In the genomic region with DNA sequence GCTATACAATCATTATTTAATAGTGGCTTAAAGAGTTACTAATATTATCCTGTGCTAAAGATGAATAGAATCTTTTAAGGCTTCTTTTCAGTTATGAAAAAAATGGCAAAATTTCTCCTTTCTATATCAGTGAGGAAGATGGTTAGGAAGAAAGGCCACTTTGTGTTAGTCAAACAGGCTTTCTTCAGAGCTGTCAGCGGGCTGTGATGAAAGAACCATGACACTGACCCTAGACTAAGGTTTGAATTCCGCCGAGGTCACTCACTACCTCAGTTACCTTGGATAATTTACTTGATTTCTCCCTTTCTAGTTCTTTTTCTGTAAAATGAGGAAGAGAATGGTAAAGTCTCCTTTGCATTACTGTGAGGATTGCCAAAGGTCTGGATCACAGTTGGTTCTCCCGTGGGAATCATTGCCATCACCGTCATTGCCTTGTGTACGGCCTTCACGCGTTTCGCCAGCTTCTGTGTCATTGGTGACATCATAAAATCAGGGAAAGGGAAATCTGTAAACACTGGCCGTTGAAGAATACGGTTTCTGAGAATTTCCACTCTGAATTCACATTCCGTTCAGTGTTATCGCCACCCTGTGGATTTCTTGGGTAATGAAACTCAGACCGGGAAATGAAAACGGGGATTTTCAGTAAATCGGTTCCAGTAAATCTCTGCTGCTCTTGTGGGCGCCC, we compare ENCODE assay signal across 1 cellular context.
A peak's percentile ranks its signal among the peaks of the same experiment; 100 is the strongest.
TF ChIP-seq lines count a peak whose summit lies in the region.

No MANE protein-coding gene starts in this region.

TF ChIP-seq in HepG2, 621 proteins besides CTCF, POLR2A, EP300 and RAD21 (continues in another document):
- TF ChIP-seq HIC2 (CRISPR knock-in tag; IDR thresholded peaks at IDR 0.05; ENCODE audit: low read depth): no peak
- no peak; the same call in 1 of the 2 replicates for TF ChIP-seq ZHX1 (CRISPR knock-in tag; IDR thresholded peaks at IDR 0.05; ENCODE audit: low read depth)
- TF ChIP-seq THYN1 (CRISPR knock-in tag; IDR thresholded peaks at IDR 0.05; ENCODE audit: borderline replicate concordance, low read depth): no peak
- no peak for TF ChIP-seq RBAK (CRISPR knock-in tag; IDR thresholded peaks at IDR 0.05)
- TF ChIP-seq ZNF367 (CRISPR knock-in tag; IDR thresholded peaks at IDR 0.05; ENCODE audit: borderline replicate concordance): no peak
- no peak for TF ChIP-seq MLLT10 (CRISPR knock-in tag; IDR thresholded peaks at IDR 0.05)
- TF ChIP-seq ZNF567 (CRISPR knock-in tag; IDR thresholded peaks at IDR 0.05; ENCODE audit: borderline replicate concordance): no peak
- no peak for TF ChIP-seq ZNF484 (CRISPR knock-in tag; IDR thresholded peaks at IDR 0.05; ENCODE audit: borderline replicate concordance, low read depth)
- no peak for TF ChIP-seq ZNF513 (CRISPR knock-in tag; conservative IDR thresholded peaks at IDR 0.05)
- no peak for TF ChIP-seq KAT7 (CRISPR knock-in tag; IDR thresholded peaks at IDR 0.05; ENCODE audit: borderline replicate concordance)
- TF ChIP-seq, protein P1, sequence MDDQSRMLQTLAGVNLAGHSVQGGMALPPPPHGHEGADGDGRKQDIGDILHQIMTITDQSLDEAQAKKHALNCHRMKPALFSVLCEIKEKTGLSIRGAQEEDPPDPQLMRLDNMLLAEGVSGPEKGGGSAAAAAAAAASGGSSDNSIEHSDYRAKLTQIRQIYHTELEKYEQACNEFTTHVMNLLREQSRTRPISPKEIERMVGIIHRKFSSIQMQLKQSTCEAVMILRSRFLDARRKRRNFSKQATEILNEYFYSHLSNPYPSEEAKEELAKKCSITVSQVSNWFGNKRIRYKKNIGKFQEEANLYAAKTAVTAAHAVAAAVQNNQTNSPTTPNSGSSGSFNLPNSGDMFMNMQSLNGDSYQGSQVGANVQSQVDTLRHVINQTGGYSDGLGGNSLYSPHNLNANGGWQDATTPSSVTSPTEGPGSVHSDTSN (CRISPR knock-in tag; IDR thresholded peaks at IDR 0.05; ENCODE audit: borderline replicate concordance): no peak
- no peak for TF ChIP-seq ZNF883 (CRISPR knock-in tag; IDR thresholded peaks at IDR 0.05; ENCODE audit: not compliant biosample characterization)
- TF ChIP-seq ELF1 (CRISPR knock-in tag; IDR thresholded peaks at IDR 0.05): peak; percentile 36; the same call in 1 of the 2 replicates
- no peak for TF ChIP-seq EZH2 (conservative IDR thresholded peaks at IDR 0.05; ENCODE audit: low read depth, low read length)
- TF ChIP-seq ZBTB26 (CRISPR knock-in tag; IDR thresholded peaks at IDR 0.05; ENCODE audit: borderline replicate concordance): no peak
- TF ChIP-seq HMG20A (CRISPR knock-in tag; IDR thresholded peaks at IDR 0.05; ENCODE audit: borderline replicate concordance): peak; percentile 23; the same call in 1 of the 2 replicates
- TF ChIP-seq ATRX (CRISPR knock-in tag; IDR thresholded peaks at IDR 0.05; ENCODE audit: borderline replicate concordance): no peak
- peak; percentile 97; the same call in 1 of the 2 replicates for TF ChIP-seq NFKBIZ (CRISPR knock-in tag; IDR thresholded peaks at IDR 0.05)
- no peak for TF ChIP-seq CERS6 (CRISPR knock-in tag; IDR thresholded peaks at IDR 0.05)
- no peak for TF ChIP-seq TBP (CRISPR knock-in tag; IDR thresholded peaks at IDR 0.05)
- no peak for TF ChIP-seq ZSCAN20 (CRISPR knock-in tag; IDR thresholded peaks at IDR 0.05; ENCODE audit: borderline replicate concordance)
- no peak for TF ChIP-seq ZNF577 (CRISPR knock-in tag; IDR thresholded peaks at IDR 0.05; ENCODE audit: borderline replicate concordance, low read depth)
- TF ChIP-seq ZNF850 (CRISPR knock-in tag; conservative IDR thresholded peaks at IDR 0.05): no peak
- no peak for TF ChIP-seq ZNF503 (CRISPR knock-in tag; IDR thresholded peaks at IDR 0.05)
- peak; percentile 53; the same call in 1 of the 2 replicates for TF ChIP-seq FOXK1 (CRISPR knock-in tag; IDR thresholded peaks at IDR 0.05; ENCODE audit: borderline replicate concordance, low read depth)
- TF ChIP-seq, protein P2, sequence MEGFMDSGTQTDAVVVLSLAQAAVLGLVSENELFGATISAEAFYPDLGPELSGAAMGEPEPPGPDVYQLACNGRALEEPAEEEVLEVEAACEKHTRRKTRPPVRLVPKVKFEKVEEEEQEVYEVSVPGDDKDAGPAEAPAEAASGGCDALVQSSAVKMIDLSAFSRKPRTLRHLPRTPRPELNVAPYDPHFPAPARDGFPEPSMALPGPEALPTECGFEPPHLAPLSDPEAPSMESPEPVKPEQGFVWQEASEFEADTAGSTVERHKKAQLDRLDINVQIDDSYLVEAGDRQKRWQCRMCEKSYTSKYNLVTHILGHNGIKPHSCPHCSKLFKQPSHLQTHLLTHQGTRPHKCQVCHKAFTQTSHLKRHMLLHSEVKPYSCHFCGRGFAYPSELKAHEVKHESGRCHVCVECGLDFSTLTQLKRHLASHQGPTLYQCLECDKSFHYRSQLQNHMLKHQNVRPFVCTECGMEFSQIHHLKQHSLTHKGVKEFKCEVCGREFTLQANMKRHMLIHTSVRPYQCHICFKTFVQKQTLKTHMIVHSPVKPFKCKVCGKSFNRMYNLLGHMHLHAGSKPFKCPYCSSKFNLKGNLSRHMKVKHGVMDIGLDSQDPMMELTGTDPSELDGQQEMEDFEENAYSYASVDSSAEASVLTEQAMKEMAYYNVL (CRISPR knock-in tag; IDR thresholded peaks at IDR 0.05; ENCODE audit: borderline replicate concordance): no peak
- TF ChIP-seq KDM2A (CRISPR knock-in tag; IDR thresholded peaks at IDR 0.05; ENCODE audit: borderline replicate concordance, low read depth): peak; percentile 35; the same call in 1 of the 2 replicates
- no peak for TF ChIP-seq XBP1 (CRISPR knock-in tag; IDR thresholded peaks at IDR 0.05)
- TF ChIP-seq ZMAT5 (CRISPR knock-in tag; IDR thresholded peaks at IDR 0.05; ENCODE audit: borderline replicate concordance, low read depth): no peak
- TF ChIP-seq ZNF331 (CRISPR knock-in tag; IDR thresholded peaks at IDR 0.05): 0 out of 2 replicates have a peak, but pooled peaks have one; percentile 36
- TF ChIP-seq HOXA3 (CRISPR knock-in tag; IDR thresholded peaks at IDR 0.05): peak; percentile 66; the same call in 1 of the 2 replicates
- TF ChIP-seq, protein P3, sequence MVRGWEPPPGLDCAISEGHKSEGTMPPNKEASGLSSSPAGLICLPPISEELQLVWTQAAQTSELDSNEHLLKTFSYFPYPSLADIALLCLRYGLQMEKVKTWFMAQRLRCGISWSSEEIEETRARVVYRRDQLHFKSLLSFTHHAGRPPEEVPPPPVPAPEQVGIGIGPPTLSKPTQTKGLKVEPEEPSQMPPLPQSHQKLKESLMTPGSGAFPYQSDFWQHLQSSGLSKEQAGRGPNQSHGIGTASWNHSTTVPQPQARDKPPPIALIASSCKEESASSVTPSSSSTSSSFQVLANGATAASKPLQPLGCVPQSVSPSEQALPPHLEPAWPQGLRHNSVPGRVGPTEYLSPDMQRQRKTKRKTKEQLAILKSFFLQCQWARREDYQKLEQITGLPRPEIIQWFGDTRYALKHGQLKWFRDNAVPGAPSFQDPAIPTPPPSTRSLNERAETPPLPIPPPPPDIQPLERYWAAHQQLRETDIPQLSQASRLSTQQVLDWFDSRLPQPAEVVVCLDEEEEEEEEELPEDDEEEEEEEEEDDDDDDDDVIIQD (CRISPR knock-in tag; IDR thresholded peaks at IDR 0.05; ENCODE audit: low read depth): peak; percentile 71; the same call in 1 of the 2 replicates
- TF ChIP-seq ZNF841 (CRISPR knock-in tag; IDR thresholded peaks at IDR 0.05; ENCODE audit: borderline replicate concordance): no peak
- no peak for TF ChIP-seq ZNF468 (CRISPR knock-in tag; IDR thresholded peaks at IDR 0.05)
- TF ChIP-seq ZMAT3 (CRISPR knock-in tag; conservative IDR thresholded peaks at IDR 0.05): no peak
- no peak for TF ChIP-seq STAT5B (CRISPR knock-in tag; IDR thresholded peaks at IDR 0.05)
- TF ChIP-seq NFE2L2 (IDR thresholded peaks at IDR 0.05; ENCODE audit: low read length): no peak
- peak; percentile 20 for TF ChIP-seq ASH2L (IDR thresholded peaks at IDR 0.05; ENCODE audit: insufficient read length, low read depth, low read length)
- TF ChIP-seq BATF2 (CRISPR knock-in tag; IDR thresholded peaks at IDR 0.05): no peak
- TF ChIP-seq ZMYM2 (CRISPR knock-in tag; IDR thresholded peaks at IDR 0.05): no peak
- TF ChIP-seq SMC3 (IDR thresholded peaks at IDR 0.05; ENCODE audit: low read length): peak; percentile 95
- peak; percentile 50 for TF ChIP-seq FOSL2 (CRISPR knock-in tag; IDR thresholded peaks at IDR 0.05)
- TF ChIP-seq SCMH1 (CRISPR knock-in tag; IDR thresholded peaks at IDR 0.05; ENCODE audit: borderline replicate concordance): no peak
- TF ChIP-seq, protein P4, sequence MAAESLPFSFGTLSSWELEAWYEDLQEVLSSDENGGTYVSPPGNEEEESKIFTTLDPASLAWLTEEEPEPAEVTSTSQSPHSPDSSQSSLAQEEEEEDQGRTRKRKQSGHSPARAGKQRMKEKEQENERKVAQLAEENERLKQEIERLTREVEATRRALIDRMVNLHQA (CRISPR knock-in tag; IDR thresholded peaks at IDR 0.05): no peak
